Comparison of ENCODE assay signal across 1 cellular context in genomic region chr6:142276256-142276655, GRCh38.
TF ChIP-seq lines count a peak whose summit lies in the region.

No MANE protein-coding gene starts in this region.

TF ChIP-seq in SK-N-SH treated with all-trans-retinoic acid at 6 μM for 48 hours, 23 proteins besides CTCF, POLR2A, EP300 and RAD21 (continued from another document):
- TF ChIP-seq, protein P1, sequence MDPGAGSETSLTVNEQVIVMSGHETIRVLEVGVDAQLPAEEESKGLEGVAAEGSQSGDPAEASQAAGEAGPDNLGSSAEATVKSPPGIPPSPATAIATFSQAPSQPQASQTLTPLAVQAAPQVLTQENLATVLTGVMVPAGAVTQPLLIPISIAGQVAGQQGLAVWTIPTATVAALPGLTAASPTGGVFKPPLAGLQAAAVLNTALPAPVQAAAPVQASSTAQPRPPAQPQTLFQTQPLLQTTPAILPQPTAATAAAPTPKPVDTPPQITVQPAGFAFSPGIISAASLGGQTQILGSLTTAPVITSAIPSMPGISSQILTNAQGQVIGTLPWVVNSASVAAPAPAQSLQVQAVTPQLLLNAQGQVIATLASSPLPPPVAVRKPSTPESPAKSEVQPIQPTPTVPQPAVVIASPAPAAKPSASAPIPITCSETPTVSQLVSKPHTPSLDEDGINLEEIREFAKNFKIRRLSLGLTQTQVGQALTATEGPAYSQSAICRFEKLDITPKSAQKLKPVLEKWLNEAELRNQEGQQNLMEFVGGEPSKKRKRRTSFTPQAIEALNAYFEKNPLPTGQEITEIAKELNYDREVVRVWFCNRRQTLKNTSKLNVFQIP (CRISPR knock-in tag; IDR thresholded peaks at IDR 0.05; ENCODE audit: borderline replicate concordance, low read depth), result no peak
- no peak for TF ChIP-seq ZC3H10 (CRISPR knock-in tag; IDR thresholded peaks at IDR 0.05)
- no peak for TF ChIP-seq CSDC2 (CRISPR knock-in tag; IDR thresholded peaks at IDR 0.05)
- no peak for TF ChIP-seq ESRRG (CRISPR knock-in tag; IDR thresholded peaks at IDR 0.05)
- TF ChIP-seq, protein P2, sequence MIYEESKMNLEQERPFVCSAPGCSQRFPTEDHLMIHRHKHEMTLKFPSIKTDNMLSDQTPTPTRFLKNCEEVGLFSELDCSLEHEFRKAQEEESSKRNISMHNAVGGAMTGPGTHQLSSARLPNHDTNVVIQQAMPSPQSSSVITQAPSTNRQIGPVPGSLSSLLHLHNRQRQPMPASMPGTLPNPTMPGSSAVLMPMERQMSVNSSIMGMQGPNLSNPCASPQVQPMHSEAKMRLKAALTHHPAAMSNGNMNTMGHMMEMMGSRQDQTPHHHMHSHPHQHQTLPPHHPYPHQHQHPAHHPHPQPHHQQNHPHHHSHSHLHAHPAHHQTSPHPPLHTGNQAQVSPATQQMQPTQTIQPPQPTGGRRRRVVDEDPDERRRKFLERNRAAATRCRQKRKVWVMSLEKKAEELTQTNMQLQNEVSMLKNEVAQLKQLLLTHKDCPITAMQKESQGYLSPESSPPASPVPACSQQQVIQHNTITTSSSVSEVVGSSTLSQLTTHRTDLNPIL (CRISPR knock-in tag; IDR thresholded peaks at IDR 0.05; ENCODE audit: low read depth), result no peak
- TF ChIP-seq, protein P3, sequence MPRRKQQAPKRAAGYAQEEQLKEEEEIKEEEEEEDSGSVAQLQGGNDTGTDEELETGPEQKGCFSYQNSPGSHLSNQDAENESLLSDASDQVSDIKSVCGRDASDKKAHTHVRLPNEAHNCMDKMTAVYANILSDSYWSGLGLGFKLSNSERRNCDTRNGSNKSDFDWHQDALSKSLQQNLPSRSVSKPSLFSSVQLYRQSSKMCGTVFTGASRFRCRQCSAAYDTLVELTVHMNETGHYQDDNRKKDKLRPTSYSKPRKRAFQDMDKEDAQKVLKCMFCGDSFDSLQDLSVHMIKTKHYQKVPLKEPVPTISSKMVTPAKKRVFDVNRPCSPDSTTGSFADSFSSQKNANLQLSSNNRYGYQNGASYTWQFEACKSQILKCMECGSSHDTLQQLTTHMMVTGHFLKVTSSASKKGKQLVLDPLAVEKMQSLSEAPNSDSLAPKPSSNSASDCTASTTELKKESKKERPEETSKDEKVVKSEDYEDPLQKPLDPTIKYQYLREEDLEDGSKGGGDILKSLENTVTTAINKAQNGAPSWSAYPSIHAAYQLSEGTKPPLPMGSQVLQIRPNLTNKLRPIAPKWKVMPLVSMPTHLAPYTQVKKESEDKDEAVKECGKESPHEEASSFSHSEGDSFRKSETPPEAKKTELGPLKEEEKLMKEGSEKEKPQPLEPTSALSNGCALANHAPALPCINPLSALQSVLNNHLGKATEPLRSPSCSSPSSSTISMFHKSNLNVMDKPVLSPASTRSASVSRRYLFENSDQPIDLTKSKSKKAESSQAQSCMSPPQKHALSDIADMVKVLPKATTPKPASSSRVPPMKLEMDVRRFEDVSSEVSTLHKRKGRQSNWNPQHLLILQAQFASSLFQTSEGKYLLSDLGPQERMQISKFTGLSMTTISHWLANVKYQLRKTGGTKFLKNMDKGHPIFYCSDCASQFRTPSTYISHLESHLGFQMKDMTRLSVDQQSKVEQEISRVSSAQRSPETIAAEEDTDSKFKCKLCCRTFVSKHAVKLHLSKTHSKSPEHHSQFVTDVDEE (CRISPR knock-in tag; IDR thresholded peaks at IDR 0.05), result no peak
- TF ChIP-seq GLIS3 (CRISPR knock-in tag; IDR thresholded peaks at IDR 0.05), result no peak
- no peak for TF ChIP-seq ZFP3 (CRISPR knock-in tag; IDR thresholded peaks at IDR 0.05)
- no peak for TF ChIP-seq OSR1 (CRISPR knock-in tag; IDR thresholded peaks at IDR 0.05)
- no peak for TF ChIP-seq PPARA (CRISPR knock-in tag; IDR thresholded peaks at IDR 0.05; ENCODE audit: borderline replicate concordance)
- TF ChIP-seq ARNTL (CRISPR knock-in tag; IDR thresholded peaks at IDR 0.05; ENCODE audit: borderline replicate concordance, low read depth), result no peak
- TF ChIP-seq, protein P4, sequence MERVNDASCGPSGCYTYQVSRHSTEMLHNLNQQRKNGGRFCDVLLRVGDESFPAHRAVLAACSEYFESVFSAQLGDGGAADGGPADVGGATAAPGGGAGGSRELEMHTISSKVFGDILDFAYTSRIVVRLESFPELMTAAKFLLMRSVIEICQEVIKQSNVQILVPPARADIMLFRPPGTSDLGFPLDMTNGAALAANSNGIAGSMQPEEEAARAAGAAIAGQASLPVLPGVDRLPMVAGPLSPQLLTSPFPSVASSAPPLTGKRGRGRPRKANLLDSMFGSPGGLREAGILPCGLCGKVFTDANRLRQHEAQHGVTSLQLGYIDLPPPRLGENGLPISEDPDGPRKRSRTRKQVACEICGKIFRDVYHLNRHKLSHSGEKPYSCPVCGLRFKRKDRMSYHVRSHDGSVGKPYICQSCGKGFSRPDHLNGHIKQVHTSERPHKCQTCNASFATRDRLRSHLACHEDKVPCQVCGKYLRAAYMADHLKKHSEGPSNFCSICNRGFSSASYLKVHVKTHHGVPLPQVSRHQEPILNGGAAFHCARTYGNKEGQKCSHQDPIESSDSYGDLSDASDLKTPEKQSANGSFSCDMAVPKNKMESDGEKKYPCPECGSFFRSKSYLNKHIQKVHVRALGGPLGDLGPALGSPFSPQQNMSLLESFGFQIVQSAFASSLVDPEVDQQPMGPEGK (CRISPR knock-in tag; IDR thresholded peaks at IDR 0.05; ENCODE audit: borderline replicate concordance), result no peak
- TF ChIP-seq RARB (CRISPR knock-in tag; IDR thresholded peaks at IDR 0.05), result no peak
- TF ChIP-seq ZNF8 (CRISPR knock-in tag; IDR thresholded peaks at IDR 0.05), result no peak
- no peak for TF ChIP-seq TCF4 (CRISPR knock-in tag; IDR thresholded peaks at IDR 0.05; ENCODE audit: borderline replicate concordance)
- TF ChIP-seq ZNF565 (CRISPR knock-in tag; conservative IDR thresholded peaks at IDR 0.05; ENCODE audit: low read depth), result no peak
